Comparison of ENCODE assay signal across 29 cellular contexts in the genomic region with DNA sequence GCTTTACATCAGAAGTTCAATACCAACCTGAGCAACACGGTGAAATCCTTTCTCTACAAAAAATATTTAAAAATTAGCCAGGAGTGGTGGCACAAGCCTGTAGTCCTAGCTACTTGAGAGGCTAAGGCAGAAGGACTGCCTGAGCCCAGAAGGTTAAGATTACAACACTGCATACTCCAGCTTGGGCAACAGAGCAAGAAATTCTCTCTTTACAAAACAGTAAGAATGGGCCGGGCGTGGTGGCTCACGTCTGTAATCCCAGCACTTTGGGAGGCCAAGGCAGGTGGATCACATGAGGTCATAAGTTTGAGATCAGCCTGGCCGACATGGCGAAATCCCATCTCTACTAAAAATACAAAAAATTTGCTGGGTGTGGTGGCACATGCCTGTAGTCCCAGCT.
DNase-seq lines count a peak whose midpoint lies in the region; ATAC-seq, FAIRE-seq and TF ChIP-seq lines count a peak whose summit lies in the region.
"Had no signal": no experiment of that assay in that cellular context is flagged by ENCODE, and none has a peak within 500 bp of the region (broad histone marks: within the 10 kb centered on the region; RNA-seq: fewer than 3 reads in every experiment).

No MANE protein-coding gene starts in this region.

- FAIRE-seq in bronchial epithelial cell (lab: Jason Lieb, UNC) (no peak), HepG2 (lab: Jason Lieb, UNC) (no peak)
- FAIRE-seq: endothelial cell of umbilical vein, islet of Langerhans had no signal

- 0 out of 2 replicates have a peak, but pooled peaks cover 5% of the 10 kb centered on the region for H4K20me1 ChIP-seq in HepG2 (ENCODE audit: insufficient read depth, low read length)

- H3K4me2 ChIP-seq in HepG2 (ENCODE audit: low read depth, low read length) = no peak overlapping the region

- peaks cover 64% of the 10 kb centered on the region for H3K79me2 ChIP-seq in HepG2 (ENCODE audit: insufficient read depth, low read length)

- POLR2A ChIA-PET in MCF 10A (lab: Yijun Ruan, JAX) (interaction anchor here (0.6 to 1.7 kb wide), 7 partner anchors 9 to 180 kb away, joined by 3 to 6 read pairs (median 3); partner anchors contain the start of gene XPO1), HepG2 (lab: Yijun Ruan, JAX) (no interaction called here)

- DNase-seq in MCF 10A (ENCODE audit: unreplicated experiment) (peak; percentile 60), breast epithelium (ENCODE audit: low spot score in 2 of 2) (no peak), bronchial epithelial cell (ENCODE audit: low read depth) (peak; percentile 26), HepG2 (ENCODE audit: low spot score) (no peak), upper lobe of right lung (peak; percentile 78)
- no peak for DNase-seq in activated effector memory CD4-positive, alpha-beta T cell treated with anti-CD3 and anti-CD28 coated beads, Interleukin-2, amount 50 U/mL, for 16 hours
- DNase-seq: 8988T; activated CD4-positive, alpha-beta memory T cell treated with anti-CD3 and anti-CD28 coated beads for 36 hours; activated CD8-positive, alpha-beta memory T cell treated with anti-CD3 and anti-CD28 coated beads, Interleukin-2, amount 50 U/mL, for 48 hours; activated naive CD8-positive, alpha-beta T cell treated with anti-CD3 and anti-CD28 coated beads for 36 hours; cerebellar nuclear complex; DMS53; foreskin keratinocyte; hypothalamus; NCI-H187 treated with DMSO at 0.1 percent for 48 hours; NCI-H2227 treated with DMSO at 0.1 percent for 48 hours; NCI-H774; nephron progenitor cell; sigmoid colon; stimulated activated CD4-positive, alpha-beta T cell treated with anti-CD3 and anti-CD28 coated beads, Interleukin-15, amount 100 ng/mL, for 24 hours; T-helper 9 cell had no signal

- BruUV-seq in MCF 10A (replicated peaks; lab: Mats Ljungman, UMichigan) = no TSS peak
- no TSS peak for BruUV-seq in HepG2 (replicated peaks; lab: Mats Ljungman, UMichigan)

- H3K9me3 ChIP-seq in breast epithelium (peaks cover 8 to 14% of the 10 kb centered on the region in 2 donors), HepG2 (ENCODE audit: low read length) (no peaks in the 10 kb centered on the region; the same call in 1 of the 2 replicates), upper lobe of right lung (no peaks in the 10 kb centered on the region)

- in situ Hi-C loops in HepG2 (cut with HindIII; ENCODE audit: extremely low pct_ligation_motif_present, low pct_unique_long_range_greater_than_20kb) = no loop called here

- H3K27me3 ChIP-seq in breast epithelium (no peaks in the 10 kb centered on the region), bronchial epithelial cell (ENCODE audit: control insufficient read depth, insufficient read depth, low read length) (no peaks in the 10 kb centered on the region), HepG2 (ENCODE audit: control insufficient read depth in 1 of 2, insufficient read depth in 2 of 2, low read length in 2 of 2) (no peaks in the 10 kb centered on the region), upper lobe of right lung (no peaks in the 10 kb centered on the region)
- H3K27me3 ChIP-seq: foreskin keratinocyte, sigmoid colon had no signal

- H3K36me3 ChIP-seq in breast epithelium (no peaks in the 10 kb centered on the region), bronchial epithelial cell (ENCODE audit: control insufficient read depth, insufficient read depth, low read length) (peaks cover 7% of the 10 kb centered on the region), HepG2 (replicated peaks in 1 of 2; ENCODE audit: control insufficient read depth in 1 of 2, insufficient read depth in 2 of 2, low read length in 2 of 2) (peaks cover 7 to 22% of the 10 kb centered on the region in 2 experiments; a peak in 3 of 5 replicates), upper lobe of right lung (no peaks in the 10 kb centered on the region)

- no peak overlapping the region for H3K4me3 Mint-ChIP-seq in MCF 10A (ENCODE audit: unreplicated experiment)
- H3K4me3 Mint-ChIP-seq: activated CD4-positive, alpha-beta memory T cell treated with anti-CD3 and anti-CD28 coated beads for 36 hours; activated naive CD8-positive, alpha-beta T cell treated with anti-CD3 and anti-CD28 coated beads for 36 hours; HFFc6; nephron progenitor cell; type B pancreatic cell; WTC11 had no signal

- intact Hi-C loops in MCF 10A (cut with micrococcal nuclease) = loop anchor here (10.0 kb wide), 1 partner anchor 117 kb away; the partner anchor contains the start of gene USP34
- intact Hi-C loops in breast epithelium (cut with DNase I; ENCODE audit: low total_unique reads) = no loop called here
- intact Hi-C loops in HepG2 (cut with micrococcal nuclease; ENCODE audit: unreplicated experiment) = no loop called here
- intact Hi-C loops in upper lobe of right lung (cut with DNase I) = no loop called here

- TF ChIP-seq POLR2A in breast epithelium (IDR thresholded peaks at IDR 0.05) (no peak), HepG2 (IDR thresholded peaks at IDR 0.05; ENCODE audit: insufficient read depth in 1 of 2, low read depth in 2 of 2, low read length in 2 of 2) (no peak)

- ATAC-seq in HepG2 (no peak; the same call in 2 of the 3 replicates), upper lobe of right lung (peak; percentile 84), GM18861 (IDR thresholded peaks at IDR 0.05; ENCODE audit: unreplicated experiment) (no peak), GM21390 (IDR thresholded peaks at IDR 0.05; ENCODE audit: unreplicated experiment) (no peak)
- ATAC-seq: foreskin keratinocyte, WTC11 had no signal

- peak overlapping the region; percentile 76 for H3K27ac Mint-ChIP-seq in MCF 10A (ENCODE audit: low read depth, unreplicated experiment)
- H3K27ac Mint-ChIP-seq: activated CD4-positive, alpha-beta memory T cell treated with anti-CD3 and anti-CD28 coated beads for 36 hours; activated naive CD8-positive, alpha-beta T cell treated with anti-CD3 and anti-CD28 coated beads for 36 hours; nephron progenitor cell; type B pancreatic cell had no signal

- no peak for TF ChIP-seq RAD21 in HepG2 (CRISPR knock-in tag; IDR thresholded peaks at IDR 0.05)

- no peak for TF ChIP-seq CTCF in MCF 10A (IDR thresholded peaks at IDR 0.05; ENCODE audit: unreplicated experiment)
- TF ChIP-seq CTCF in breast epithelium (IDR thresholded peaks at IDR 0.05) = no peak
- TF ChIP-seq CTCF in bronchial epithelial cell (IDR thresholded peaks at IDR 0.05; ENCODE audit: insufficient read depth, low read length, severe bottlenecking) = no peak
- no peak for TF ChIP-seq CTCF in HepG2 (CRISPR knock-in tag; IDR thresholded peaks at IDR 0.05)
- TF ChIP-seq CTCF in upper lobe of right lung (IDR thresholded peaks at IDR 0.05) = no peak

- no peak overlapping the region for H2AFZ ChIP-seq in HepG2 (ENCODE audit: low read length)
- H2AFZ ChIP-seq: parathyroid adenoma had no signal

- no peaks in the 10 kb centered on the region for H3K27me3 Mint-ChIP-seq in MCF 10A (ENCODE audit: insufficient read depth, unreplicated experiment)
- H3K27me3 Mint-ChIP-seq: activated CD4-positive, alpha-beta memory T cell treated with anti-CD3 and anti-CD28 coated beads for 36 hours; activated naive CD8-positive, alpha-beta T cell treated with anti-CD3 and anti-CD28 coated beads for 36 hours; type B pancreatic cell had no signal

- 94% methylated on average over 6 of the region's 6 CpGs for WGBS in HepG2 (ENCODE audit: low lambda C conversion rate)

- H3K27ac ChIP-seq in breast epithelium = no peak overlapping the region
- H3K27ac ChIP-seq in HepG2 (ENCODE audit: extremely low read length, insufficient read depth, low read length) = no peak overlapping the region
- peak overlapping the region; percentile 43 for H3K27ac ChIP-seq in upper lobe of right lung
- H3K27ac ChIP-seq: foreskin keratinocyte, parathyroid adenoma, sigmoid colon had no signal

- peaks cover 24% of the 10 kb centered on the region for H3K4me1 Mint-ChIP-seq in MCF 10A (ENCODE audit: insufficient read depth, unreplicated experiment)
- H3K4me1 Mint-ChIP-seq: nephron progenitor cell had no signal

- H3K4me1 ChIP-seq in breast epithelium (no peaks in the 10 kb centered on the region), HepG2 (ENCODE audit: insufficient read depth, low read length) (peaks cover 20% of the 10 kb centered on the region), upper lobe of right lung (peaks cover 21% of the 10 kb centered on the region)

- CTCF ChIA-PET in MCF 10A (lab: Yijun Ruan, JAX) (interaction anchor here (0.6 to 1.6 kb wide), 3 partner anchors 11 to 300 kb away, joined by 3 to 4 read pairs (median 3); no protein-coding TSS in a partner anchor), HepG2 (lab: Yijun Ruan, JAX; ENCODE audit: low intra/inter-chr PET ratio, low total read pairs) (no interaction called here)

- peaks cover 36% of the 10 kb centered on the region for H3K36me3 Mint-ChIP-seq in MCF 10A (ENCODE audit: insufficient read depth, unreplicated experiment)

- H3K9ac ChIP-seq in HepG2 (ENCODE audit: insufficient read depth, low read depth, low read length) = no peak overlapping the region
- H3K9ac ChIP-seq: parathyroid adenoma had no signal

- TF ChIP-seq EP300 in HepG2 (IDR thresholded peaks at IDR 0.05; ENCODE audit: low read depth in 2 of 2, low read length in 2 of 2) (no peak), HepG2 (CRISPR knock-in tag; IDR thresholded peaks at IDR 0.05; ENCODE audit: borderline replicate concordance) (no peak)

- H3K4me3 ChIP-seq in breast epithelium (no peak overlapping the region), bronchial epithelial cell (ENCODE audit: low read depth, low read length) (no peak overlapping the region), HepG2 (replicated peaks in 1 of 3; ENCODE audit: insufficient read depth in 1 of 3, low read depth in 2 of 3, low read length in 3 of 3) (no peak overlapping the region), upper lobe of right lung (no peak overlapping the region)
- H3K4me3 ChIP-seq: sigmoid colon had no signal

- H3K9me3 Mint-ChIP-seq in MCF 10A (ENCODE audit: unreplicated experiment) = peaks cover 20% of the 10 kb centered on the region

TF ChIP-seq in HepG2, 621 proteins besides CTCF, POLR2A, EP300 and RAD21:
- TF ChIP-seq THAP8 (CRISPR knock-in tag; IDR thresholded peaks at IDR 0.05; ENCODE audit: borderline replicate concordance) (no peak), ATF7 (IDR thresholded peaks at IDR 0.05) (peak; percentile 33), ATF7 (CRISPR knock-in tag; IDR thresholded peaks at IDR 0.05) (no peak), ZNF747 (CRISPR knock-in tag; IDR thresholded peaks at IDR 0.05; ENCODE audit: borderline replicate concordance) (no peak)
TF ChIP-seq in HepG2: peak in this region for 1.

Comparison
In these comparisons a context has a peak if more than half of its experiments do, and no peak if none do; other contexts are left out.
1. DNase-seq: peak in MCF 10A (single experiment), bronchial epithelial cell (single experiment) and upper lobe of right lung (single experiment); none in breast epithelium (0 of 2), HepG2 (single experiment) and activated effector memory CD4-positive, alpha-beta T cell treated with anti-CD3 and anti-CD28 coated beads, Interleukin-2, amount 50 U/mL, for 16 hours (single experiment).